In genomic region chr6:35297541-35298481, GRCh38 we compare ENCODE assay signal across 8 cellular contexts. TPM values are rescaled to one million over a fixed set of nuclear protein-coding genes. Genes with fewer than 3 reads are reported as not detected.
DNase-seq lines count a peak whose midpoint lies in the region; ATAC-seq and TF ChIP-seq lines count a peak whose summit lies in the region.

Gene DEF6 (plus strand): TSS chr6:35297818. CDS start chr6:35297857, 39 bp downstream.

- H3K27me3 Mint-ChIP-seq in chondrocyte (ENCODE audit: low read depth), result no peaks in the 10 kb centered on the region

- intact Hi-C loops in left lung (cut with DNase I), result no loop called here

- peaks cover 9% of the 10 kb centered on the region for H3K4me1 Mint-ChIP-seq in chondrocyte (ENCODE audit: low read depth)

- H3K4me1 ChIP-seq in left lung, result peaks cover 3 to 63% of the 10 kb centered on the region in 2 donors

- H3K27ac ChIP-seq in left lung, result peak within 1 kb of the TSS; percentile 60 to 94

- DNase-seq in ACHN (peak; percentile 78), NCI-H2227 treated with DMSO at 0.1 percent for 48 hours (lab: John Stamatoyannopoulos, UW) (peak; percentile 69), chondrocyte (ENCODE audit: low spot score) (no peak), left lung (peak; percentile 90 to 96)
- DNase-seq in activated CD4-positive, alpha-beta T cell treated with anti-CD3 and anti-CD28 coated beads for 1 hour, result peak; percentile 84
- peak; percentile 80 to 87 for DNase-seq in stimulated activated CD4-positive, alpha-beta T cell treated with anti-CD3 and anti-CD28 coated beads, Interleukin-4, amount 100 ng/mL, for 4 hours

- ATAC-seq in GM18858 (IDR thresholded peaks at IDR 0.05; ENCODE audit: unreplicated experiment) (peak; percentile 72), HG03097 (IDR thresholded peaks at IDR 0.05; ENCODE audit: low FRiP score, unreplicated experiment) (peak; percentile 61), left lung (peak; percentile 96)

- peaks cover 0 to 37% of the 10 kb centered on the region in 2 donors for H3K36me3 ChIP-seq in left lung

- H3K27ac Mint-ChIP-seq in chondrocyte (ENCODE audit: unreplicated experiment), result no peak within 1 kb of the TSS

- H3K36me3 Mint-ChIP-seq in chondrocyte (ENCODE audit: low read depth), result peaks cover 3% of the 10 kb centered on the region

- H3K9me3 Mint-ChIP-seq in chondrocyte (ENCODE audit: low read depth), result no peaks in the 10 kb centered on the region

- in situ Hi-C loops in ACHN (cut with HindIII; ENCODE audit: low pct_ligation_motif_present, low pct_unique_long_range_greater_than_20kb, low sequenced_read_pairs), result no loop called here

- no peaks in the 10 kb centered on the region for H3K9me3 ChIP-seq in left lung

- TF ChIP-seq CTCF in chondrocyte (IDR thresholded peaks at IDR 0.05) (peak; percentile 80), left lung (IDR thresholded peaks at IDR 0.05) (peak; percentile 68 to 71)

- H3K4me3 ChIP-seq in left lung, result peak within 1 kb of the TSS; percentile 23 to 57

- H3K27me3 ChIP-seq in left lung, result no peaks in the 10 kb centered on the region

- peak within 1 kb of the TSS; percentile 25 for H3K4me3 Mint-ChIP-seq in chondrocyte (ENCODE audit: unreplicated experiment)

RNA-seq across cellular contexts. Expression of gene DEF6, which starts in this region (rescaled TPM):
- total RNA-seq in chondrocyte (0.82 to 1.1 TPM (median 0.82 TPM) in 3 replicates), left lung (10 to 100 TPM in 1 of 2 donors, 1 to 10 TPM in 1; 9.9 to 21.9 TPM)
